Comparison of ENCODE assay signal across 1 cellular context in the genomic region with DNA sequence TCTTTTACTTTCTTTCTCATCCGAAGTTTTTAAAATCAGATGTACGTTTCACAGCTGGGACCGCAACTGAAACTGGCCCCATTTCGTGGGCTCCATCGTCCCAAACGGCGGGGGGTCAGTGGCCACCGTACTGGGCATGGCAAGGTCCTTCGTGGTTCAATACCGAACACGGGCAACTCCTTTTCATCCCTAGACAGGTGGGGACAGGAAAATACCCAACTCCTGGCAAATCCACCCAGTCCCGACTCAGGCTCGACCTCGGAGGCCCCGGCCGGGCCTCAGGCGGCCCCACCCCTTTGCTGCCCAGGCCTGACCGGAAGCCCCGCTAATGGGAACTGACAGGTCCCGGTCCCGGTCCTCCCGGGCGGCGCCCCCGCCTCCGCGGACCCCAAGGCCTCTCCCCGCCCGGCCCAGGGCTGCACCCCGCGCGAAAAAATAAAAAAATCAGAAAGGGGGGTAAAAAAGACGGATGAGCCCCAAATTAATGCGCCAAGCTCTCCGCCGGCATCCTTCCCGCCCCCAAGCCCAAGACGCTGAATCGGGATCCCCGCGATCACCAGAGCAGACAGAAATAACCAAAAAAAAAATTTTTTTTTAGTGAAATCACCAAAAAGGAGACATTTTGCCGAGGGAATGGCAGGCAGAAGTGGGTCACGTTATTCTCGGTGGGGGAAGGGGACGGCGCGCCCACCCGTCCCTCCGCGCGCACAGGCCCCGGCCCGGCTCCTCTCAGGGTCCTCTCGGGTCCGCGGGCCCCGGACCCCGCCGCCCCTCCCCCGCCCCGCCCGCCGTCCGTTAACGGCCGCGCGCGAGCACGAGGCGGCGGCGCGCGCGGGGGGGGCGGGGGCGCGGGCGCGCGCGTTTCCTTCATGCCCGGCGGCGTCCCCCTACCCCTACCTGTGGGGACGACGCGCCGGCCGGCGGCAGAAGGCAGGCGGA.
TF ChIP-seq lines count a peak whose summit lies in the region.

No MANE protein-coding gene starts in this region.

TF ChIP-seq in HepG2, 621 proteins besides CTCF, POLR2A, EP300 and RAD21 (continued from another document and continues in another):
- TF ChIP-seq, protein P1, sequence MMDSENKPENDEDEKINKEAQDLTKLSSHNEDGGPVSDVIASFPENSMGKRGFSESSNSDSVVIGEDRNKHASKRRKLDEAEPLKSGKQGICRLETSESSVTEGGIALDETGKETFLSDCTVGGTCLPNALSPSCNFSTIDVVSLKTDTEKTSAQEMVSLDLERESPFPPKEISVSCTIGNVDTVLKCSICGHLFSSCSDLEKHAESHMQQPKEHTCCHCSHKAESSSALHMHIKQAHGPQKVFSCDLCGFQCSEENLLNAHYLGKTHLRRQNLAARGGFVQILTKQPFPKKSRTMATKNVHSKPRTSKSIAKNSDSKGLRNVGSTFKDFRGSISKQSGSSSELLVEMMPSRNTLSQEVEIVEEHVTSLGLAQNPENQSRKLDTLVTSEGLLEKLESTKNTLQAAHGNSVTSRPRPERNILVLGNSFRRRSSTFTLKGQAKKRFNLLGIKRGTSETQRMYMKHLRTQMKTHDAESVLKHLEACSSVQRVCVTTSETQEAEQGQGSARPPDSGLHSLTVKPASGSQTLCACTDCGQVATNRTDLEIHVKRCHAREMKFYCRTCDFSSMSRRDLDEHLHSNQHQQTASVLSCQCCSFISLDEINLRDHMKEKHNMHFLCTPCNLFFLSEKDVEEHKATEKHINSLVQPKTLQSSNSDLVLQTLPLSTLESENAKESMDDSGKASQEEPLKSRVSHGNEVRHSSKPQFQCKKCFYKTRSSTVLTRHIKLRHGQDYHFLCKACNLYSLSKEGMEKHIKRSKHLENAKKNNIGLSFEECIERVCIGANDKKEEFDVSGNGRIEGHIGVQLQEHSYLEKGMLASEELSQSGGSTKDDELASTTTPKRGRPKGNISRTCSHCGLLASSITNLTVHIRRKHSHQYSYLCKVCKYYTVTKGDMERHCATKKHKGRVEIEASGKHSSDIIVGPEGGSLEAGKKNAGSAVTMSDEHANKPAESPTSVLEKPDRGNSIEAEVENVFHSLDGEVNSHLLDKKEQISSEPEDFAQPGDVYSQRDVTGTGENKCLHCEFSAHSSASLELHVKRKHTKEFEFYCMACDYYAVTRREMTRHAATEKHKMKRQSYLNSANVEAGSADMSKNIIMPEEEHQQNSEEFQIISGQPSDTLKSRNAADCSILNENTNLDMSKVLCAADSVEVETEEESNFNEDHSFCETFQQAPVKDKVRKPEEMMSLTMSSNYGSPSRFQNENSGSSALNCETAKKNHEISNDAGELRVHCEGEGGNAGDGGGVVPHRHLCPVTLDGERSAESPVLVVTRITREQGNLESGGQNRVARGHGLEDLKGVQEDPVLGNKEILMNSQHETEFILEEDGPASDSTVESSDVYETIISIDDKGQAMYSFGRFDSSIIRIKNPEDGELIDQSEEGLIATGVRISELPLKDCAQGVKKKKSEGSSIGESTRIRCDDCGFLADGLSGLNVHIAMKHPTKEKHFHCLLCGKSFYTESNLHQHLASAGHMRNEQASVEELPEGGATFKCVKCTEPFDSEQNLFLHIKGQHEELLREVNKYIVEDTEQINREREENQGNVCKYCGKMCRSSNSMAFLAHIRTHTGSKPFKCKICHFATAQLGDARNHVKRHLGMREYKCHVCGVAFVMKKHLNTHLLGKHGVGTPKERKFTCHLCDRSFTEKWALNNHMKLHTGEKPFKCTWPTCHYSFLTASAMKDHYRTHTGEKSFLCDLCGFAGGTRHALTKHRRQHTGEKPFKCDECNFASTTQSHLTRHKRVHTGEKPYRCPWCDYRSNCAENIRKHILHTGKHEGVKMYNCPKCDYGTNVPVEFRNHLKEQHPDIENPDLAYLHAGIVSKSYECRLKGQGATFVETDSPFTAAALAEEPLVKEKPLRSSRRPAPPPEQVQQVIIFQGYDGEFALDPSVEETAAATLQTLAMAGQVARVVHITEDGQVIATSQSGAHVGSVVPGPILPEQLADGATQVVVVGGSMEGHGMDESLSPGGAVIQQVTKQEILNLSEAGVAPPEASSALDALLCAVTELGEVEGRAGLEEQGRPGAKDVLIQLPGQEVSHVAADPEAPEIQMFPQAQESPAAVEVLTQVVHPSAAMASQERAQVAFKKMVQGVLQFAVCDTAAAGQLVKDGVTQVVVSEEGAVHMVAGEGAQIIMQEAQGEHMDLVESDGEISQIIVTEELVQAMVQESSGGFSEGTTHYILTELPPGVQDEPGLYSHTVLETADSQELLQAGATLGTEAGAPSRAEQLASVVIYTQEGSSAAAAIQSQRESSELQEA (CRISPR knock-in tag; IDR thresholded peaks at IDR 0.05; ENCODE audit: not compliant biosample characterization) = peak; percentile 74
- TF ChIP-seq ZNF879 (CRISPR knock-in tag; IDR thresholded peaks at IDR 0.05) = no peak
- no peak for TF ChIP-seq RBAK (CRISPR knock-in tag; IDR thresholded peaks at IDR 0.05)
- TF ChIP-seq ZNF629 (CRISPR knock-in tag; conservative IDR thresholded peaks at IDR 0.05) = 0 out of 2 replicates have a peak, but pooled peaks have one; percentile 20
- TF ChIP-seq POLR2AphosphoS5 (IDR thresholded peaks at IDR 0.05; ENCODE audit: low read depth, low read length) = no peak
- peak; percentile 65; the same call in 1 of the 2 replicates for TF ChIP-seq GATAD1 (CRISPR knock-in tag; IDR thresholded peaks at IDR 0.05)
- TF ChIP-seq, protein P2, sequence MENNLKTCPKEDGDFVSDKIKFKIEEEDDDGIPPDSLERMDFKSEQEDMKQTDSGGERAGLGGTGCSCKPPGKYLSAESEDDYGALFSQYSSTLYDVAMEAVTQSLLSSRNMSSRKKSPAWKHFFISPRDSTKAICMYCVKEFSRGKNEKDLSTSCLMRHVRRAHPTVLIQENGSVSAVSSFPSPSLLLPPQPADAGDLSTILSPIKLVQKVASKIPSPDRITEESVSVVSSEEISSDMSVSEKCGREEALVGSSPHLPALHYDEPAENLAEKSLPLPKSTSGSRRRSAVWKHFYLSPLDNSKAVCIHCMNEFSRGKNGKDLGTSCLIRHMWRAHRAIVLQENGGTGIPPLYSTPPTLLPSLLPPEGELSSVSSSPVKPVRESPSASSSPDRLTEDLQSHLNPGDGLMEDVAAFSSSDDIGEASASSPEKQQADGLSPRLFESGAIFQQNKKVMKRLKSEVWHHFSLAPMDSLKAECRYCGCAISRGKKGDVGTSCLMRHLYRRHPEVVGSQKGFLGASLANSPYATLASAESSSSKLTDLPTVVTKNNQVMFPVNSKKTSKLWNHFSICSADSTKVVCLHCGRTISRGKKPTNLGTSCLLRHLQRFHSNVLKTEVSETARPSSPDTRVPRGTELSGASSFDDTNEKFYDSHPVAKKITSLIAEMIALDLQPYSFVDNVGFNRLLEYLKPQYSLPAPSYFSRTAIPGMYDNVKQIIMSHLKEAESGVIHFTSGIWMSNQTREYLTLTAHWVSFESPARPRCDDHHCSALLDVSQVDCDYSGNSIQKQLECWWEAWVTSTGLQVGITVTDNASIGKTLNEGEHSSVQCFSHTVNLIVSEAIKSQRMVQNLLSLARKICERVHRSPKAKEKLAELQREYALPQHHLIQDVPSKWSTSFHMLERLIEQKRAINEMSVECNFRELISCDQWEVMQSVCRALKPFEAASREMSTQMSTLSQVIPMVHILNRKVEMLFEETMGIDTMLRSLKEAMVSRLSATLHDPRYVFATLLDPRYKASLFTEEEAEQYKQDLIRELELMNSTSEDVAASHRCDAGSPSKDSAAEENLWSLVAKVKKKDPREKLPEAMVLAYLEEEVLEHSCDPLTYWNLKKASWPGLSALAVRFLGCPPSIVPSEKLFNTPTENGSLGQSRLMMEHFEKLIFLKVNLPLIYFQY (CRISPR knock-in tag; IDR thresholded peaks at IDR 0.05; ENCODE audit: borderline replicate concordance) = 0 out of 2 replicates have a peak, but pooled peaks have one; percentile 27
- 0 out of 2 replicates have a peak, but pooled peaks have one; percentile 47 for TF ChIP-seq NCOA1 (CRISPR knock-in tag; IDR thresholded peaks at IDR 0.05)
- TF ChIP-seq, protein P3, sequence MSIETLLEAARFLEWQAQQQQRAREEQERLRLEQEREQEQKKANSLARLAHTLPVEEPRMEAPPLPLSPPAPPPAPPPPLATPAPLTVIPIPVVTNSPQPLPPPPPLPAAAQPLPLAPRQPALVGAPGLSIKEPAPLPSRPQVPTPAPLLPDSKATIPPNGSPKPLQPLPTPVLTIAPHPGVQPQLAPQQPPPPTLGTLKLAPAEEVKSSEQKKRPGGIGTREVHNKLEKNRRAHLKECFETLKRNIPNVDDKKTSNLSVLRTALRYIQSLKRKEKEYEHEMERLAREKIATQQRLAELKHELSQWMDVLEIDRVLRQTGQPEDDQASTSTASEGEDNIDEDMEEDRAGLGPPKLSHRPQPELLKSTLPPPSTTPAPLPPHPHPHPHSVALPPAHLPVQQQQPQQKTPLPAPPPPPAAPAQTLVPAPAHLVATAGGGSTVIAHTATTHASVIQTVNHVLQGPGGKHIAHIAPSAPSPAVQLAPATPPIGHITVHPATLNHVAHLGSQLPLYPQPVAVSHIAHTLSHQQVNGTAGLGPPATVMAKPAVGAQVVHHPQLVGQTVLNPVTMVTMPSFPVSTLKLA (IDR thresholded peaks at IDR 0.05) = no peak
- TF ChIP-seq ZNF543 (CRISPR knock-in tag; IDR thresholded peaks at IDR 0.05) = no peak
- TF ChIP-seq XBP1 (CRISPR knock-in tag; IDR thresholded peaks at IDR 0.05) = peak; percentile 40; the same call in 1 of the 2 replicates
- no peak for TF ChIP-seq TBL1XR1 (IDR thresholded peaks at IDR 0.05; ENCODE audit: borderline replicate concordance, low read length, partially characterized antibody)
- TF ChIP-seq ZNF234 (CRISPR knock-in tag; conservative IDR thresholded peaks at IDR 0.05) = no peak
- TF ChIP-seq BRD4 (CRISPR knock-in tag; IDR thresholded peaks at IDR 0.05) = peak; percentile 82
- TF ChIP-seq KLF13 (CRISPR knock-in tag; IDR thresholded peaks at IDR 0.05) = no peak; the same call in 1 of the 2 replicates
- TF ChIP-seq RARG (CRISPR knock-in tag; IDR thresholded peaks at IDR 0.05; ENCODE audit: low read depth) = no peak
- TF ChIP-seq KDM3A (CRISPR knock-in tag; IDR thresholded peaks at IDR 0.05; ENCODE audit: low read depth) = no peak
- TF ChIP-seq NFE2L2 (IDR thresholded peaks at IDR 0.05; ENCODE audit: low read length) = no peak
- TF ChIP-seq, protein P4, sequence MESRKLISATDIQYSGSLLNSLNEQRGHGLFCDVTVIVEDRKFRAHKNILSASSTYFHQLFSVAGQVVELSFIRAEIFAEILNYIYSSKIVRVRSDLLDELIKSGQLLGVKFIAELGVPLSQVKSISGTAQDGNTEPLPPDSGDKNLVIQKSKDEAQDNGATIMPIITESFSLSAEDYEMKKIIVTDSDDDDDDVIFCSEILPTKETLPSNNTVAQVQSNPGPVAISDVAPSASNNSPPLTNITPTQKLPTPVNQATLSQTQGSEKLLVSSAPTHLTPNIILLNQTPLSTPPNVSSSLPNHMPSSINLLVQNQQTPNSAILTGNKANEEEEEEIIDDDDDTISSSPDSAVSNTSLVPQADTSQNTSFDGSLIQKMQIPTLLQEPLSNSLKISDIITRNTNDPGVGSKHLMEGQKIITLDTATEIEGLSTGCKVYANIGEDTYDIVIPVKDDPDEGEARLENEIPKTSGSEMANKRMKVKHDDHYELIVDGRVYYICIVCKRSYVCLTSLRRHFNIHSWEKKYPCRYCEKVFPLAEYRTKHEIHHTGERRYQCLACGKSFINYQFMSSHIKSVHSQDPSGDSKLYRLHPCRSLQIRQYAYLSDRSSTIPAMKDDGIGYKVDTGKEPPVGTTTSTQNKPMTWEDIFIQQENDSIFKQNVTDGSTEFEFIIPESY (CRISPR knock-in tag; IDR thresholded peaks at IDR 0.05) = no peak
- peak; percentile 80; the same call in 1 of the 2 replicates for TF ChIP-seq MAF1 (CRISPR knock-in tag; IDR thresholded peaks at IDR 0.05; ENCODE audit: borderline replicate concordance)
- no peak for TF ChIP-seq PCBP1 (IDR thresholded peaks at IDR 0.05; ENCODE audit: borderline replicate concordance, low read depth, low read length)
- TF ChIP-seq, protein P5, sequence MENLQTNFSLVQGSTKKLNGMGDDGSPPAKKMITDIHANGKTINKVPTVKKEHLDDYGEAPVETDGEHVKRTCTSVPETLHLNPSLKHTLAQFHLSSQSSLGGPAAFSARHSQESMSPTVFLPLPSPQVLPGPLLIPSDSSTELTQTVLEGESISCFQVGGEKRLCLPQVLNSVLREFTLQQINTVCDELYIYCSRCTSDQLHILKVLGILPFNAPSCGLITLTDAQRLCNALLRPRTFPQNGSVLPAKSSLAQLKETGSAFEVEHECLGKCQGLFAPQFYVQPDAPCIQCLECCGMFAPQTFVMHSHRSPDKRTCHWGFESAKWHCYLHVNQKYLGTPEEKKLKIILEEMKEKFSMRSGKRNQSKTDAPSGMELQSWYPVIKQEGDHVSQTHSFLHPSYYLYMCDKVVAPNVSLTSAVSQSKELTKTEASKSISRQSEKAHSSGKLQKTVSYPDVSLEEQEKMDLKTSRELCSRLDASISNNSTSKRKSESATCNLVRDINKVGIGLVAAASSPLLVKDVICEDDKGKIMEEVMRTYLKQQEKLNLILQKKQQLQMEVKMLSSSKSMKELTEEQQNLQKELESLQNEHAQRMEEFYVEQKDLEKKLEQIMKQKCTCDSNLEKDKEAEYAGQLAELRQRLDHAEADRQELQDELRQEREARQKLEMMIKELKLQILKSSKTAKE (CRISPR knock-in tag; IDR thresholded peaks at IDR 0.05; ENCODE audit: borderline replicate concordance) = no peak
- TF ChIP-seq ZNF564 (CRISPR knock-in tag; IDR thresholded peaks at IDR 0.05) = no peak
- peak; percentile 49; the same call in 1 of the 2 replicates for TF ChIP-seq MIXL1 (CRISPR knock-in tag; IDR thresholded peaks at IDR 0.05)
- TF ChIP-seq SOX6 (IDR thresholded peaks at IDR 0.05) = no peak
- TF ChIP-seq SOX6 (CRISPR knock-in tag; IDR thresholded peaks at IDR 0.05) = peak; percentile 34; the same call in 1 of the 2 replicates
- no peak for TF ChIP-seq ATF1 (CRISPR knock-in tag; IDR thresholded peaks at IDR 0.05)
- TF ChIP-seq ZNF605 (CRISPR knock-in tag; IDR thresholded peaks at IDR 0.05) = no peak
- peak; percentile 46; the same call in 1 of the 2 replicates for TF ChIP-seq PHF21A (CRISPR knock-in tag; IDR thresholded peaks at IDR 0.05)
